Comparison of ENCODE assay signal across 29 cellular contexts in the genomic region with DNA sequence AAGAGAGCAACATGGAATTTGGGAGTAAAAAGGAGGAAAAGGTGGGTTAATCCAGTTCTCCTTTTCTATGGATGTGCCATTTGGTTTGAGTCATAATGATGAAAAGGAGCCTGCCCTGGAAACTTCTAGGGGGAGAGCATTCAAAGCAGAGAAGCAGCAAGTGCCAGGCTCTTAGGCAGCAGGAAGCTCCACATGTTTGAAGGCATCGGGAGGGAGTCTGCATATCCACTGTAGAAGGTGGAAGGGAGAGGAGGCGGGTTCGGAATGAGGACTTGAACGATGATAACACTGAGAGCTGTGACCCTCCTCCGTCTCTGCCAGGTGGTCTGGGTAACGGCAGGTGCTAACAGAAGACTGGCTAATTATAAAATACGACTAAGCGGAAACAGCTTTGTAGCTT.
"Had no signal": no experiment of that assay in that cellular context is flagged by ENCODE, and none has a peak within 500 bp of the region (broad histone marks: within the 10 kb centered on the region; RNA-seq: fewer than 3 reads in every experiment).

No MANE protein-coding gene starts in this region.

- ATAC-seq: activated CD4-positive, alpha-beta T cell treated with anti-CD3 and anti-CD28 coated beads for 36 hours; activated CD4-positive, CD25-positive, alpha-beta regulatory T cell treated with anti-CD3 and anti-CD28 coated beads, Interleukin-2, amount 50 U/mL, for 24 hours; activated CD8-positive, alpha-beta T cell treated with anti-CD3 and anti-CD28 coated beads, Interleukin-2, amount 10 ng/mL, durations not matched to agents 7 days and 5 days; activated naive CD8-positive, alpha-beta T cell treated with anti-CD3 and anti-CD28 coated beads, Interleukin-2, amount 50 U/mL, for 24 hours; PC-3 had no signal

- H3K27ac ChIP-seq: Peyer's patch, SJSA1 had no signal

- H3K27me3 ChIP-seq: MG63, Peyer's patch, SJSA1 had no signal

- H3K9me3 ChIP-seq: MG63, Peyer's patch, SJSA1 had no signal

- H3K4me3 ChIP-seq: MG63, Peyer's patch, SJSA1 had no signal

- H3K36me3 ChIP-seq: MG63, Peyer's patch, SJSA1 had no signal

- H3K4me2 ChIP-seq: SK-N-SH had no signal

- DNase-seq: activated CD4-positive, alpha-beta T cell treated with anti-CD3 and anti-CD28 coated beads for 36 hours; activated CD4-positive, alpha-beta T cell treated with anti-CD3 and anti-CD28 coated beads, Interleukin-2, amount 10 ng/mL, durations not matched to agents 7 days and 5 days; activated CD4-positive, alpha-beta T cell treated with anti-CD3 and anti-CD28 coated beads, Interleukin-2, amount 50 U/mL, for 48 hours; activated CD8-positive, alpha-beta T cell treated with anti-CD3 and anti-CD28 coated beads, Interleukin-2, amount 10 ng/mL, durations not matched to agents 7 days and 5 days; activated effector memory CD4-positive, alpha-beta T cell treated with Interleukin-2 at 50 U/mL for 16 hours; activated naive CD4-positive, alpha-beta T cell treated with anti-CD3 and anti-CD28 coated beads, Interleukin-2, amount 10 ng/mL, durations not matched to agents 7 days and 5 days; activated naive CD8-positive, alpha-beta T cell treated with anti-CD3 and anti-CD28 coated beads, Interleukin-2, amount 50 U/mL, for 24 hours; activated T-cell treated with anti-CD3 and anti-CD28 coated beads, Interleukin-2, amount 50 U/mL, for 24 hours; anterior cingulate cortex; central memory CD4-positive, alpha-beta T cell; Kasumi-1; MG63; NCI-H1048; NCI-H1105 treated with DMSO at 0.1 percent for 48 hours; NCI-H1436; NCI-H1694; NCI-H1930; NCI-H2081 treated with DMSO at 0.1 percent for 48 hours; NCI-H510A; NCI-H526; NCI-H748 treated with DMSO at 0.1 percent for 48 hours; NK-92 treated with Interleukin-12 subunit alpha and Interleukin-12 subunit beta, amount 100 ng/mL, for 24 hours; PC-3; Peyer's patch; RPMI8226; SHP77 treated with DMSO at 0.1 percent for 48 hours; SK-N-SH had no signal

- H3K4me1 ChIP-seq: Peyer's patch, SJSA1 had no signal

- H3K9me2 ChIP-seq: SK-N-SH had no signal
